ENCODE assay signal across 18 cellular contexts in the genomic region with DNA sequence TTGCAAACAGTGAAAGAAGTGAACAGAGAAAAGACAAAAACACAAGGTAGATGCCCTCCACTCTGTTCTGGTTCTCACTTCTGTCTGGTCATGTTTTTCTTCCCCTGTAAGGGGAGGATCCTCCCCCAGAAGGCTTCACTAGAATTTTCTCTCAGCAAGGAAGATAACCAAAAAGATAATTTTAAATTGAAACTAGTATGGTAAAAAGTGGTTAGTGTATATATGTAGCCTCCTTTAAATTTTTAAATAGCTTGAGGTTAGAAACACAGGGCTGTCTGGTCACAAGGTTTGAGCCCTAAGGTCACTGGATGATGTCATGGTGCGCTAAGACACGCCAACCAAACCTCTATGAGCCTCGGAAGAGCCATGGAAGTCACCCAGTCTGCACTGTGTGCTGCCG. TPM values are rescaled to one million over a fixed set of nuclear protein-coding genes. Genes with fewer than 3 reads are reported as not detected.
A peak's percentile ranks its signal among the peaks of the same experiment; 100 is the strongest.
DNase-seq lines count a peak whose midpoint lies in the region; ATAC-seq and TF ChIP-seq lines count a peak whose summit lies in the region.
"Had no signal": no experiment of that assay in that cellular context is flagged by ENCODE, and none has a peak within 500 bp of the region (broad histone marks: within the 10 kb centered on the region; RNA-seq: fewer than 3 reads in every experiment).

No MANE protein-coding gene starts in this region.

- H3K9me3 ChIP-seq in T-helper 17 cell (ENCODE audit: control insufficient read depth, low read length, poor library complexity, severe bottlenecking) = no peaks in the 10 kb centered on the region
- no peaks in the 10 kb centered on the region for H3K9me3 ChIP-seq in effector memory CD4-positive, alpha-beta T cell (ENCODE audit: control insufficient read depth, low read length)
- no peaks in the 10 kb centered on the region for H3K9me3 ChIP-seq in tibial artery
- H3K9me3 ChIP-seq: gastrocnemius medialis, upper lobe of left lung had no signal

- DNase-seq in GM13976 (ENCODE audit: low spot score) (peak; percentile 65), T-helper 17 cell (no peak), SW480 (ENCODE audit: low spot score) (no peak), tibial artery (no peak), activated gamma-delta T cell (lab: John Stamatoyannopoulos, UW) (no peak)
- DNase-seq in effector memory CD4-positive, alpha-beta T cell = no peak
- DNase-seq: activated CD4-positive, alpha-beta T cell treated with anti-CD3 and anti-CD28 coated beads, Interleukin-2, amount 50 U/mL, for 48 hours; activated effector memory CD4-positive, alpha-beta T cell treated with anti-CD3 and anti-CD28 coated beads, Interleukin-2, amount 50 U/mL, for 16 hours; gastrocnemius medialis; immature natural killer cell; NCI-H1105 treated with DMSO at 0.1 percent for 48 hours; NCI-H446 treated with DMSO at 0.1 percent for 48 hours; stimulated activated CD8-positive, alpha-beta memory T cell treated with anti-CD3 and anti-CD28 coated beads, Interleukin-4, amount 100 ng/mL, for 48 hours; upper lobe of left lung had no signal

- H3K4me1 ChIP-seq in effector memory CD4-positive, alpha-beta T cell (ENCODE audit: control insufficient read depth, insufficient read depth, low read length, poor library complexity, severe bottlenecking) = no peaks in the 10 kb centered on the region
- H3K4me1 ChIP-seq in tibial artery = no peaks in the 10 kb centered on the region

- H3K4me3 Mint-ChIP-seq in T-helper 17 cell = no peak overlapping the region
- H3K4me3 Mint-ChIP-seq: immature natural killer cell; T-helper 2 cell treated with Interferon-gamma antibody and Interleukin-4, amounts not matched to agents 5 μg/mL and 100 μg/mL, for 36 hours had no signal

- no peak overlapping the region for H3K4me3 ChIP-seq in effector memory CD4-positive, alpha-beta T cell (ENCODE audit: insufficient read depth, low read depth, low read length, poor library complexity, severe bottlenecking)
- no peak overlapping the region for H3K4me3 ChIP-seq in tibial artery
- H3K4me3 ChIP-seq: gastrocnemius medialis, upper lobe of left lung had no signal

- in situ Hi-C loops in GM13976 (cut with MboI; ENCODE audit: low sequenced_read_pairs, unreplicated experiment) = no loop called here

- H3K27me3 Mint-ChIP-seq in T-helper 17 cell = no peaks in the 10 kb centered on the region

- H3K36me3 Mint-ChIP-seq in T-helper 17 cell (ENCODE audit: low read depth) = peaks cover 10% of the 10 kb centered on the region

- H3K27ac Mint-ChIP-seq in T-helper 17 cell = peak overlapping the region; percentile 32
- H3K27ac Mint-ChIP-seq: T-helper 2 cell treated with Interferon-gamma antibody and Interleukin-4, amounts not matched to agents 5 μg/mL and 100 μg/mL, for 36 hours had no signal

- peaks cover 5% of the 10 kb centered on the region for H3K4me1 Mint-ChIP-seq in T-helper 17 cell
- H3K4me1 Mint-ChIP-seq: immature natural killer cell had no signal

- peaks cover 6% of the 10 kb centered on the region for H3K36me3 ChIP-seq in effector memory CD4-positive, alpha-beta T cell (ENCODE audit: control insufficient read depth, insufficient read depth, low read length)
- H3K36me3 ChIP-seq in tibial artery = peaks cover 0 to 39% (median 21%) of the 10 kb centered on the region in 3 donors
- H3K36me3 ChIP-seq: gastrocnemius medialis had no signal

- intact Hi-C loops in tibial artery (cut with DNase I; ENCODE audit: low total_unique reads) = no loop called here

- no peak for TF ChIP-seq CTCF in GM13976 (IDR thresholded peaks at IDR 0.05; ENCODE audit: borderline replicate concordance, control extremely low read depth, extremely low read depth, insufficient read depth, missing control alignments)
- no peak for TF ChIP-seq CTCF in tibial artery (IDR thresholded peaks at IDR 0.05)

- no peaks in the 10 kb centered on the region for H3K27me3 ChIP-seq in effector memory CD4-positive, alpha-beta T cell (replicated peaks; ENCODE audit: control insufficient read depth, insufficient read depth, low read length, poor library complexity, severe bottlenecking)
- no peaks in the 10 kb centered on the region for H3K27me3 ChIP-seq in tibial artery
- H3K27me3 ChIP-seq: gastrocnemius medialis, upper lobe of left lung had no signal

- ATAC-seq in GM19452 (IDR thresholded peaks at IDR 0.05; ENCODE audit: unreplicated experiment) = peak; percentile 45
- peak; percentile 63 for ATAC-seq in HG02870 (IDR thresholded peaks at IDR 0.05; ENCODE audit: unreplicated experiment)
- ATAC-seq in T-helper 17 cell = no peak
- ATAC-seq: gastrocnemius medialis had no signal

- H3K27ac ChIP-seq in effector memory CD4-positive, alpha-beta T cell (ENCODE audit: insufficient read depth, low read length, poor library complexity, severe bottlenecking) = no peak overlapping the region
- H3K27ac ChIP-seq in tibial artery = no peak overlapping the region
- H3K27ac ChIP-seq: gastrocnemius medialis, upper lobe of left lung had no signal

RNA-seq across cellular contexts. Expression of a gene that starts 5.6 kb away (rescaled TPM):
- under 1 TPM; 0.77 to 0.83 TPM for total RNA-seq in T-helper 17 cell
- total RNA-seq: A673 had no signal

RNA-seq across cellular contexts. Expression of a gene that starts 25.6 kb away (rescaled TPM):
- 10 to 100 TPM; 57.7 to 65.1 TPM for total RNA-seq in T-helper 17 cell
